ENCODE assay signal across 17 cellular contexts in genomic region chr9:136621734-136622093, GRCh38.
"Had no signal": no experiment of that assay in that cellular context is flagged by ENCODE, and none has a peak within 500 bp of the region (broad histone marks: within the 10 kb centered on the region; RNA-seq: fewer than 3 reads in every experiment).

No MANE protein-coding gene starts in this region.

- H3K27me3 ChIP-seq: ascending aorta, breast epithelium, hepatocyte, left lung, right atrium auricular region, upper lobe of left lung had no signal

- H3K79me2 ChIP-seq: hepatocyte had no signal

- H3K9me3 Mint-ChIP-seq: activated naive CD4-positive, alpha-beta T cell treated with anti-CD3 and anti-CD28 coated beads, Interleukin-2, amount 10 ng/mL, durations not matched to agents 7 days and 5 days; activated T-helper 2 cell treated with anti-CD3 and anti-CD28 coated beads, Interferon-gamma antibody, Interleukin-2, Interleukin-4, amounts not matched to agents 10 μg/mL and 5 μg/mL and 100 μg/mL, durations not matched to agents 14 hours and 24 hours and 36 hours; effector memory CD8-positive, alpha-beta T cell; naive thymus-derived CD8-positive, alpha-beta T cell; stimulated activated naive CD8-positive, alpha-beta T cell treated with anti-CD3 and anti-CD28 coated beads, Interleukin-15, amount 100 ng/mL, for 72 hours had no signal

- DNase-seq: activated CD4-positive, CD25-positive, alpha-beta regulatory T cell treated with anti-CD3 and anti-CD28 coated beads, Interleukin-2, amount 50 U/mL, for 72 hours; activated naive CD4-positive, alpha-beta T cell treated with anti-CD3 and anti-CD28 coated beads, Interleukin-2, amount 10 ng/mL, durations not matched to agents 7 days and 5 days; dermis blood vessel endothelial cell; effector memory CD8-positive, alpha-beta T cell; islet precursor cell; naive thymus-derived CD8-positive, alpha-beta T cell; nucleus accumbens; stimulated activated naive CD8-positive, alpha-beta T cell treated with anti-CD3 and anti-CD28 coated beads, Interleukin-15, amount 100 ng/mL, for 72 hours; T1000 had no signal

- H3K4me3 ChIP-seq: ascending aorta, hepatocyte, left lung, right atrium auricular region, smooth muscle cell, upper lobe of left lung had no signal

- H3K9me3 ChIP-seq: ascending aorta, breast epithelium, left lung, right atrium auricular region, upper lobe of left lung had no signal

- ATAC-seq: effector memory CD8-positive, alpha-beta T cell; left lung; naive thymus-derived CD8-positive, alpha-beta T cell; stimulated activated naive CD8-positive, alpha-beta T cell treated with anti-CD3 and anti-CD28 coated beads, Interleukin-15, amount 100 ng/mL, for 72 hours had no signal

- H3K36me3 Mint-ChIP-seq: activated naive CD4-positive, alpha-beta T cell treated with anti-CD3 and anti-CD28 coated beads, Interleukin-2, amount 10 ng/mL, durations not matched to agents 7 days and 5 days; naive thymus-derived CD8-positive, alpha-beta T cell had no signal

- H3K4me3 Mint-ChIP-seq: activated naive CD4-positive, alpha-beta T cell treated with anti-CD3 and anti-CD28 coated beads, Interleukin-2, amount 10 ng/mL, durations not matched to agents 7 days and 5 days; effector memory CD8-positive, alpha-beta T cell; naive thymus-derived CD8-positive, alpha-beta T cell; stimulated activated naive CD8-positive, alpha-beta T cell treated with anti-CD3 and anti-CD28 coated beads, Interleukin-15, amount 100 ng/mL, for 72 hours had no signal

- H3K27ac Mint-ChIP-seq: activated naive CD4-positive, alpha-beta T cell treated with anti-CD3 and anti-CD28 coated beads, Interleukin-2, amount 10 ng/mL, durations not matched to agents 7 days and 5 days; activated T-helper 2 cell treated with anti-CD3 and anti-CD28 coated beads, Interferon-gamma antibody, Interleukin-2, Interleukin-4, amounts not matched to agents 10 μg/mL and 5 μg/mL and 100 μg/mL, durations not matched to agents 14 hours and 24 hours and 36 hours; effector memory CD8-positive, alpha-beta T cell; naive thymus-derived CD8-positive, alpha-beta T cell had no signal

- H3K4me1 Mint-ChIP-seq: activated naive CD4-positive, alpha-beta T cell treated with anti-CD3 and anti-CD28 coated beads, Interleukin-2, amount 10 ng/mL, durations not matched to agents 7 days and 5 days had no signal

- H3K27ac ChIP-seq: ascending aorta, right atrium auricular region had no signal

- H2AFZ ChIP-seq: hepatocyte had no signal

- H3K36me3 ChIP-seq: ascending aorta, breast epithelium, left lung, right atrium auricular region, upper lobe of left lung had no signal
